1 cellular context compared by ENCODE assay signal in genomic region chr18:77102246-77103040, GRCh38.
TF ChIP-seq lines count a peak whose summit lies in the region.

No MANE protein-coding gene starts in this region.

TF ChIP-seq in WTC11, 78 proteins besides CTCF, POLR2A, EP300 and RAD21 (continued from another document):
- TF ChIP-seq ZNF532 (CRISPR knock-in tag; IDR thresholded peaks at IDR 0.05; ENCODE audit: borderline replicate concordance) (no peak), TP53 (CRISPR knock-in tag; IDR thresholded peaks at IDR 0.05) (no peak), SMAD4 (CRISPR knock-in tag; IDR thresholded peaks at IDR 0.05) (no peak)
